Comparison of ENCODE assay signal across 8 cellular contexts in genomic region chr10:21675157-21675796, GRCh38.
DNase-seq lines count a peak whose midpoint lies in the region; ATAC-seq, FAIRE-seq and TF ChIP-seq lines count a peak whose summit lies in the region.

No MANE protein-coding gene starts in this region.

- H3K79me2 ChIP-seq in H1 (ENCODE audit: control insufficient read depth in 1 of 2, insufficient read depth in 2 of 2, low read length in 2 of 2) = peaks cover 0 to 25% of the 10 kb centered on the region in 2 experiments; a peak in 2 of 4 replicates

- no peak overlapping the region for H2BK15ac ChIP-seq in H1 (ENCODE audit: low read length)

- H3K79me1 ChIP-seq in H1 (ENCODE audit: low read depth, low read length) = no peaks in the 10 kb centered on the region; the same call in 1 of the 2 replicates

- no peak overlapping the region for H4K91ac ChIP-seq in H1 (replicated peaks; ENCODE audit: insufficient read length, low read length)

- no peak overlapping the region for H3K23ac ChIP-seq in H1 (ENCODE audit: insufficient read length)

- no peaks in the 10 kb centered on the region for H3K9me3 Mint-ChIP-seq in nephron

- DNase-seq in SIG-M5 treated with dmso at 0.1 percent for 504 hours (lab: John Stamatoyannopoulos, UW; ENCODE audit: unreplicated experiment) = peak; percentile 8
- DNase-seq in SIG-M5 (lab: John Stamatoyannopoulos, UW) = no peak
- DNase-seq in SW480 (ENCODE audit: low spot score) = peak; percentile 25
- no peak for DNase-seq in H1 (ENCODE audit: low read depth in 1 of 2, low spot score in 2 of 2)
- DNase-seq in DMS79 treated with DMSO at 0.1 percent for 48 hours (lab: John Stamatoyannopoulos, UW) = no peak
- DNase-seq in KG1 (lab: John Stamatoyannopoulos, UW) = no peak

- peaks cover 10% of the 10 kb centered on the region for H3K4me1 Mint-ChIP-seq in nephron

- no peaks in the 10 kb centered on the region for H3K27me3 ChIP-seq in H1 (replicated peaks in 1 of 4; ENCODE audit: control insufficient read depth in 3 of 4, extremely low read depth in 1 of 4, insufficient read depth in 3 of 4, low read length in 3 of 4)

- no peaks in the 10 kb centered on the region; a peak in 2 of 7 replicates for H3K4me1 ChIP-seq in H1 (replicated peaks in 1 of 4; ENCODE audit: control insufficient read depth in 3 of 4, insufficient read depth in 4 of 4, low read length in 3 of 4)

- H2BK12ac ChIP-seq in H1 (ENCODE audit: low read depth, low read length) = no peak overlapping the region

- H4K20me1 ChIP-seq in H1 (replicated peaks in 1 of 2; ENCODE audit: control insufficient read depth in 1 of 2, insufficient read depth in 2 of 2, low read length in 2 of 2) = no peaks in the 10 kb centered on the region

- no peak overlapping the region for H2BK120ac ChIP-seq in H1 (replicated peaks; ENCODE audit: low read depth, low read length)

- H3K9me3 ChIP-seq in H1 (ENCODE audit: insufficient read depth in 2 of 2, low read depth in 1 of 2, low read length in 1 of 2) = no peaks in the 10 kb centered on the region

- WGBS in H1 (ENCODE audit: extremely low coverage in 1 of 2, insufficient coverage in 1 of 2, insufficient read length in 1 of 2, insufficient replicate concordance in 2 of 2, low coverage in 1 of 2, low lambda C conversion rate in 2 of 2, missing lambda C conversion rate in 1 of 2), 2 experiments = 82% methylated on average over 2 of the region's 2 CpGs; no CpG with 5 or more reads in 1 of the 2 experiments

- TF ChIP-seq EP300 in H1 (IDR thresholded peaks at IDR 0.05; ENCODE audit: borderline replicate concordance in 1 of 2, low read depth in 2 of 2, low read length in 2 of 2) = no peak

- H3K4me3 Mint-ChIP-seq in nephron = no peak overlapping the region

- H2AK5ac ChIP-seq in H1 (ENCODE audit: low read depth, low read length) = no peak overlapping the region

- H3K27ac Mint-ChIP-seq in nephron = no peak overlapping the region

- H3K23me2 ChIP-seq in H1 (ENCODE audit: low read depth, low read length) = no peaks in the 10 kb centered on the region

- FAIRE-seq in H1 (lab: Jason Lieb, UNC) = peak; percentile 87

- no peak overlapping the region for H3K56ac ChIP-seq in H1 (replicated peaks; ENCODE audit: insufficient read length, low read depth, low read length)

- peak; percentile 37 to 59 for TF ChIP-seq RAD21 in H1 (IDR thresholded peaks at IDR 0.05 in 1 of 2, conservative IDR thresholded peaks at IDR 0.05 in 1 of 2; ENCODE audit: low read depth in 2 of 2, low read length in 2 of 2)

- H4K5ac ChIP-seq in H1 (ENCODE audit: insufficient read length, low read depth, low read length) = no peak overlapping the region

- CTCF ChIA-PET in H1 (lab: Charles Lee; ENCODE audit: partially characterized antibody) = interaction anchor here (1.0 to 1.9 kb wide), 3 partner anchors 11 to 14 kb away, joined by 3 to 7 read pairs (median 4); no protein-coding TSS in a partner anchor

- H3K4me3 ChIP-seq in H1 (ENCODE audit: extremely low read depth in 1 of 4, insufficient read depth in 2 of 4, low read depth in 3 of 4, low read length in 4 of 4) = no peak overlapping the region

- TF ChIP-seq POLR2A in H1 (IDR thresholded peaks at IDR 0.05; ENCODE audit: control extremely low read depth in 1 of 2, low read depth in 2 of 2, low read length in 2 of 2) = no peak

- POLR2A ChIA-PET in H1 (lab: Charles Lee; ENCODE audit: partially characterized antibody) = no interaction called here

- H2AFZ ChIP-seq in H1 (ENCODE audit: low read length) = no peak overlapping the region

- H2BK20ac ChIP-seq in H1 (ENCODE audit: low read length) = no peak overlapping the region

- H3K27ac ChIP-seq in H1 (ENCODE audit: low read depth, low read length) = no peak overlapping the region

- no peak overlapping the region for H3K18ac ChIP-seq in H1 (ENCODE audit: extremely low read depth, low read length)

- H3K14ac ChIP-seq in H1 (ENCODE audit: insufficient read length) = no peak overlapping the region

- H4K8ac ChIP-seq in H1 (ENCODE audit: extremely low read depth, insufficient read depth, low read length) = no peak overlapping the region

- peak; percentile 43 for ATAC-seq in HG03342 (IDR thresholded peaks at IDR 0.05; ENCODE audit: unreplicated experiment)

- peak; percentile 28 to 85 (median 49) for TF ChIP-seq CTCF in H1 (IDR thresholded peaks at IDR 0.05; ENCODE audit: control extremely low read depth in 1 of 3, insufficient read depth in 1 of 3, low read depth in 1 of 3, low read length in 3 of 3)
- TF ChIP-seq CTCF in nephron (IDR thresholded peaks at IDR 0.05; ENCODE audit: unreplicated experiment in 3 of 3) = peak; percentile 46 to 59 (median 55)

- H3K4me2 ChIP-seq in H1 (ENCODE audit: insufficient read depth in 1 of 2, low read depth in 2 of 2, low read length in 2 of 2) = no peak overlapping the region

- no peak overlapping the region for H3K9ac ChIP-seq in H1 (replicated peaks in 1 of 4; ENCODE audit: extremely low read depth in 1 of 4, low read depth in 3 of 4, low read length in 3 of 4)

- H2BK5ac ChIP-seq in H1 (ENCODE audit: low read depth, low read length) = no peak overlapping the region

- H3K27me3 Mint-ChIP-seq in nephron (ENCODE audit: low read depth) = no peaks in the 10 kb centered on the region

- H3K4ac ChIP-seq in H1 (replicated peaks; ENCODE audit: insufficient read length, low read depth, low read length) = no peak overlapping the region

- H3K36me3 ChIP-seq in H1 (ENCODE audit: control insufficient read depth in 2 of 4, insufficient read depth in 4 of 4, low read length in 3 of 4) = peaks cover 0 to 17% (median 2%) of the 10 kb centered on the region in 4 experiments; a peak in 4 of 8 replicates

- peaks cover 41% of the 10 kb centered on the region for H3K36me3 Mint-ChIP-seq in nephron (ENCODE audit: low read depth)

TF ChIP-seq in H1, 55 proteins besides CTCF, POLR2A, EP300 and RAD21:
- TF ChIP-seq CREB1 (IDR thresholded peaks at IDR 0.05) (no peak; the same call in 1 of the 2 replicates), SIX5 (IDR thresholded peaks at IDR 0.05; ENCODE audit: low read depth, low read length) (no peak), ASH2L (IDR thresholded peaks at IDR 0.05; ENCODE audit: low read length) (no peak)

Comparison
In these comparisons a context has a peak if more than half of its experiments do, and no peak if none do; other contexts are left out.
1. DNase-seq: peak in SIG-M5 treated with dmso at 0.1 percent for 504 hours (single experiment) and SW480 (single experiment); none in SIG-M5 (single experiment), H1 (0 of 2), DMS79 treated with DMSO at 0.1 percent for 48 hours (single experiment) and KG1 (single experiment).